In genomic region chr4:184534511-184535391, GRCh38 we compare ENCODE assay signal across 8 cellular contexts.
DNase-seq lines count a peak whose midpoint lies in the region; ATAC-seq and TF ChIP-seq lines count a peak whose summit lies in the region.

No MANE protein-coding gene starts in this region.

- H3K4me1 ChIP-seq in breast epithelium = peaks cover 0 to 5% of the 10 kb centered on the region in 2 donors

- H3K9ac ChIP-seq in SK-N-MC (ENCODE audit: insufficient read length) = peak overlapping the region; percentile 38

- peak; percentile 45 for ATAC-seq in HG03045 (IDR thresholded peaks at IDR 0.05; ENCODE audit: unreplicated experiment)
- peak; percentile 75 for ATAC-seq in stimulated activated naive CD8-positive, alpha-beta T cell treated with anti-CD3 and anti-CD28 coated beads, Interleukin-15, amount 100 ng/mL, for 72 hours

- H3K4me3 Mint-ChIP-seq in MCF 10A (ENCODE audit: unreplicated experiment) = no peak overlapping the region
- peak overlapping the region; percentile 72 to 86 for H3K4me3 Mint-ChIP-seq in stimulated activated naive CD8-positive, alpha-beta T cell treated with anti-CD3 and anti-CD28 coated beads, Interleukin-15, amount 100 ng/mL, for 72 hours

- H3K4me3 ChIP-seq in breast epithelium = peak overlapping the region in 1 of 3 donors; percentile 13
- H3K4me3 ChIP-seq in SK-N-MC = 0 out of 2 replicates have a peak overlapping the region, but pooled peaks have one; percentile 16
- H3K4me3 ChIP-seq in fibroblast of the aortic adventitia (ENCODE audit: low read depth, low read length) = no peak overlapping the region

- H3K27ac ChIP-seq in breast epithelium (peak overlapping the region; percentile 94 to 98), SK-N-MC (peak overlapping the region; percentile 80), RWPE1 (no peak overlapping the region)

- CTCF ChIA-PET in MCF 10A (lab: Yijun Ruan, JAX) = interaction anchor here (1.2 to 4.5 kb wide), 2 partner anchors 118 to 269 kb away, joined by 3 to 43 read pairs; no protein-coding TSS in a partner anchor
- CTCF ChIA-PET in RWPE1 (lab: Yijun Ruan, JAX) = interaction anchor here (1.0 kb wide), 1 partner anchor 270 kb away, joined by 4 read pairs; no protein-coding TSS in a partner anchor

- H3K36me3 Mint-ChIP-seq in MCF 10A (ENCODE audit: insufficient read depth, unreplicated experiment) = no peaks in the 10 kb centered on the region

- POLR2A ChIA-PET in MCF 10A (lab: Yijun Ruan, JAX) (interaction anchor here (0.5 to 4.0 kb wide), 7 partner anchors 20 to 1091 kb away, joined by 3 to 108 read pairs (median 3); partner anchors contain the start of gene IRF2), RWPE1 (lab: Yijun Ruan, JAX; ENCODE audit: low non-redundant PET) (no interaction called here)

- DNase-seq in breast epithelium (ENCODE audit: low spot score in 2 of 2) (no peak), MCF 10A (ENCODE audit: unreplicated experiment) (no peak), SK-N-MC (ENCODE audit: low read depth, low spot score) (peak; percentile 37), fibroblast of the aortic adventitia (ENCODE audit: low read depth) (peak; percentile 84), RWPE1 (ENCODE audit: low spot score) (no peak), NCI-H1694 treated with DMSO at 0.1 percent for 48 hours (lab: John Stamatoyannopoulos, UW) (no peak)
- peak in 1 of 2 donors; percentile 20 for DNase-seq in stimulated activated naive CD8-positive, alpha-beta T cell treated with anti-CD3 and anti-CD28 coated beads, Interleukin-15, amount 100 ng/mL, for 72 hours

- intact Hi-C loops in breast epithelium (cut with DNase I; ENCODE audit: low total_unique reads) = no loop called here
- intact Hi-C loops in MCF 10A (cut with micrococcal nuclease) = loop anchor here (5.0 kb wide), 3 partner anchors 117 to 697 kb away; no protein-coding TSS in a partner anchor

- no peaks in the 10 kb centered on the region for H3K27me3 Mint-ChIP-seq in MCF 10A (ENCODE audit: insufficient read depth, unreplicated experiment)
- no peaks in the 10 kb centered on the region for H3K27me3 Mint-ChIP-seq in stimulated activated naive CD8-positive, alpha-beta T cell treated with anti-CD3 and anti-CD28 coated beads, Interleukin-15, amount 100 ng/mL, for 72 hours

- TF ChIP-seq CTCF in breast epithelium (IDR thresholded peaks at IDR 0.05) (no peak), MCF 10A (IDR thresholded peaks at IDR 0.05; ENCODE audit: unreplicated experiment) (no peak), fibroblast of the aortic adventitia (IDR thresholded peaks at IDR 0.05; ENCODE audit: insufficient read depth, low read length) (no peak), RWPE1 (conservative IDR thresholded peaks at IDR 0.05; ENCODE audit: low read depth) (no peak)

- H3K9me3 ChIP-seq in breast epithelium (no peaks in the 10 kb centered on the region), SK-N-MC (ENCODE audit: low read depth, low read length) (no peaks in the 10 kb centered on the region)

- H3K27me3 ChIP-seq in breast epithelium = no peaks in the 10 kb centered on the region

- no peak overlapping the region for H3K27ac Mint-ChIP-seq in MCF 10A (ENCODE audit: low read depth, unreplicated experiment)
- H3K27ac Mint-ChIP-seq in stimulated activated naive CD8-positive, alpha-beta T cell treated with anti-CD3 and anti-CD28 coated beads, Interleukin-15, amount 100 ng/mL, for 72 hours = peak overlapping the region; percentile 92 to 93

- H3K36me3 ChIP-seq in breast epithelium (no peaks in the 10 kb centered on the region), SK-N-MC (ENCODE audit: insufficient read depth, low read length) (no peaks in the 10 kb centered on the region)

- peaks cover 19% of the 10 kb centered on the region for H3K4me1 Mint-ChIP-seq in MCF 10A (ENCODE audit: insufficient read depth, unreplicated experiment)
- H3K4me1 Mint-ChIP-seq in stimulated activated naive CD8-positive, alpha-beta T cell treated with anti-CD3 and anti-CD28 coated beads, Interleukin-15, amount 100 ng/mL, for 72 hours = peaks cover 69% of the 10 kb centered on the region

- no TSS peak for BruUV-seq in MCF 10A (replicated peaks; lab: Mats Ljungman, UMichigan)

- no peak for TF ChIP-seq POLR2A in breast epithelium (IDR thresholded peaks at IDR 0.05)

- no peaks in the 10 kb centered on the region for H3K9me3 Mint-ChIP-seq in MCF 10A (ENCODE audit: unreplicated experiment)
- no peaks in the 10 kb centered on the region for H3K9me3 Mint-ChIP-seq in stimulated activated naive CD8-positive, alpha-beta T cell treated with anti-CD3 and anti-CD28 coated beads, Interleukin-15, amount 100 ng/mL, for 72 hours

Comparison
In these comparisons a context has a peak if more than half of its experiments do, and no peak if none do; other contexts are left out.
1. DNase-seq: peak in SK-N-MC (single experiment) and fibroblast of the aortic adventitia (single experiment); none in breast epithelium (0 of 2), MCF 10A (single experiment), RWPE1 (single experiment) and NCI-H1694 treated with DMSO at 0.1 percent for 48 hours (single experiment).